ENCODE assay signal across 1 cellular context in genomic region chr12:49541140-49541861, GRCh38.
TF ChIP-seq lines count a peak whose summit lies in the region.

No MANE protein-coding gene starts in this region.

TF ChIP-seq in K562, 482 proteins besides CTCF, POLR2A, EP300 and RAD21:
- TF ChIP-seq ZBTB33 (CRISPR knock-in tag; IDR thresholded peaks at IDR 0.05) (peak; percentile 31; the same call in 1 of the 2 replicates), JUNB (CRISPR knock-in tag; conservative IDR thresholded peaks at IDR 0.05) (no peak)
